Comparison of ENCODE assay signal across 8 cellular contexts in the genomic region with DNA sequence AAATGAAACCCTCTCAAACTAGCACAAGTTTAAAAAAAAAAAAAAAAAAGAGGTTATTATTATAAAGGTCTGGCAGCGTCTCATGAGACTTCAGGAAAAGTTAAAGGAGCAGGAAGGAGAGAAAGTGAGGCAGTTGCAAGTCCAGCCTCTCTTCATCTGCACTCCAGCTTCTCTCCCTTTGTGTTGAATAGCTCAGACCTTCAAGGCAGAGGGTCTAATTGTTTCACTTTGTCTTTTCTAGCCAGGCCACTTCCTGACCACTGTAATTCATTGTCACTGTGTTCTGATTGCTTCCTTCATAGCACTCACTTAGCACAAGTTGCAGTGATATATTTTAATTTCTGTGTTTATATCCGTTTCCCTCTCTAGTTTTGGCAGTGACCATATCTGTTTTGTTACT.
DNase-seq lines count a peak whose midpoint lies in the region; ATAC-seq lines count a peak whose summit lies in the region.

No MANE protein-coding gene starts in this region.

- H3K36me3 Mint-ChIP-seq in activated T-helper 1 cell treated with anti-CD3 and anti-CD28 coated beads, Interleukin-12 subunit alpha, Interleukin-12 subunit beta, Interleukin-2, Interleukin-4 antibody, amounts not matched to agents 30 ng/mL and 10 ng/mL and 1 ng/mL, durations not matched to agents 14 hours and 24 hours and 36 hours (ENCODE audit: low read depth), result peaks cover 27% of the 10 kb centered on the region

- H3K4me1 Mint-ChIP-seq in activated T-helper 1 cell treated with anti-CD3 and anti-CD28 coated beads, Interleukin-12 subunit alpha, Interleukin-12 subunit beta, Interleukin-2, Interleukin-4 antibody, amounts not matched to agents 30 ng/mL and 10 ng/mL and 1 ng/mL, durations not matched to agents 14 hours and 24 hours and 36 hours (ENCODE audit: low read depth), result peaks cover 68% of the 10 kb centered on the region

- H3K4me3 Mint-ChIP-seq in activated T-helper 1 cell treated with anti-CD3 and anti-CD28 coated beads, Interleukin-12 subunit alpha, Interleukin-12 subunit beta, Interleukin-2, Interleukin-4 antibody, amounts not matched to agents 30 ng/mL and 10 ng/mL and 1 ng/mL, durations not matched to agents 14 hours and 24 hours and 36 hours, result peak overlapping the region; percentile 8

- no peaks in the 10 kb centered on the region for H3K9me3 Mint-ChIP-seq in activated T-helper 1 cell treated with anti-CD3 and anti-CD28 coated beads, Interleukin-12 subunit alpha, Interleukin-12 subunit beta, Interleukin-2, Interleukin-4 antibody, amounts not matched to agents 30 ng/mL and 10 ng/mL and 1 ng/mL, durations not matched to agents 14 hours and 24 hours and 36 hours

- DNase-seq in activated T-helper 1 cell treated with anti-CD3 and anti-CD28 coated beads, Interleukin-12 subunit alpha, Interleukin-12 subunit beta, Interleukin-2, Interleukin-4 antibody, amounts not matched to agents 30 ng/mL and 10 ng/mL and 1 ng/mL, durations not matched to agents 14 hours and 24 hours and 36 hours (ENCODE audit: low spot score), result no peak
- DNase-seq in lung microvascular endothelial cell (ENCODE audit: low read depth in 2 of 2), result peak; percentile 78 to 80
- DNase-seq in stimulated activated CD4-positive, alpha-beta T cell treated with anti-CD3 and anti-CD28 coated beads, Interleukin-2, amount 100 ng/mL, for 24 hours, result no peak
- DNase-seq in NCI-H1694 (lab: John Stamatoyannopoulos, UW), result no peak
- DNase-seq in AG08395 (ENCODE audit: low spot score), result no peak
- DNase-seq in HuH-7 (ENCODE audit: low spot score), result no peak

- intact Hi-C loops in activated T-helper 1 cell treated with anti-CD3 and anti-CD28 coated beads, Interleukin-12 subunit alpha, Interleukin-12 subunit beta, Interleukin-2, Interleukin-4 antibody, amounts not matched to agents 30 ng/mL and 10 ng/mL and 1 ng/mL, durations not matched to agents 14 hours and 24 hours and 36 hours (cut with micrococcal nuclease), result loop anchor here (1.0 to 2.0 kb wide), 4 partner anchors 24 to 60 kb away; no protein-coding TSS in a partner anchor

- peak overlapping the region; percentile 66 for H3K27ac Mint-ChIP-seq in activated T-helper 1 cell treated with anti-CD3 and anti-CD28 coated beads, Interleukin-12 subunit alpha, Interleukin-12 subunit beta, Interleukin-2, Interleukin-4 antibody, amounts not matched to agents 30 ng/mL and 10 ng/mL and 1 ng/mL, durations not matched to agents 14 hours and 24 hours and 36 hours

- H3K27me3 Mint-ChIP-seq in activated T-helper 1 cell treated with anti-CD3 and anti-CD28 coated beads, Interleukin-12 subunit alpha, Interleukin-12 subunit beta, Interleukin-2, Interleukin-4 antibody, amounts not matched to agents 30 ng/mL and 10 ng/mL and 1 ng/mL, durations not matched to agents 14 hours and 24 hours and 36 hours (ENCODE audit: insufficient read depth), result no peaks in the 10 kb centered on the region

- peak; percentile 64 for ATAC-seq in GM18502 (IDR thresholded peaks at IDR 0.05; ENCODE audit: poor library complexity, unreplicated experiment)
- ATAC-seq in HG02970 (IDR thresholded peaks at IDR 0.05; ENCODE audit: low FRiP score, unreplicated experiment), result peak; percentile 55

Comparison
In these comparisons a context has a peak if more than half of its experiments do, and no peak if none do; other contexts are left out.
1. DNase-seq: peak in lung microvascular endothelial cell (2 of 2); none in activated T-helper 1 cell treated with anti-CD3 and anti-CD28 coated beads, Interleukin-12 subunit alpha, Interleukin-12 subunit beta, Interleukin-2, Interleukin-4 antibody, amounts not matched to agents 30 ng/mL and 10 ng/mL and 1 ng/mL, durations not matched to agents 14 hours and 24 hours and 36 hours (single experiment), stimulated activated CD4-positive, alpha-beta T cell treated with anti-CD3 and anti-CD28 coated beads, Interleukin-2, amount 100 ng/mL, for 24 hours (0 of 2), NCI-H1694 (single experiment), AG08395 (single experiment) and HuH-7 (single experiment).